In genomic region chr4:8606476-8606875, GRCh38 we compare ENCODE assay signal across 2 cellular contexts.
A peak's percentile ranks its signal among the peaks of the same experiment; 100 is the strongest.
TF ChIP-seq lines count a peak whose summit lies in the region.

No MANE protein-coding gene starts in this region.

TF ChIP-seq in HEK293, 187 proteins besides CTCF, POLR2A, EP300 and RAD21:
- TF ChIP-seq KLF7 (tag by site-specific recombination; IDR thresholded peaks at IDR 0.05; ENCODE audit: borderline replicate concordance) (no peak), ZNF623 (tag by site-specific recombination; IDR thresholded peaks at IDR 0.05) (no peak), GLIS1 (tag by site-specific recombination; IDR thresholded peaks at IDR 0.05) (peak; percentile 2; the same call in 1 of the 2 replicates), ZNF391 (tag by site-specific recombination; IDR thresholded peaks at IDR 0.05; ENCODE audit: borderline replicate concordance, low read depth) (no peak), ZNF10 (tag by site-specific recombination; IDR thresholded peaks at IDR 0.05) (no peak), ZSCAN4 (tag by site-specific recombination; IDR thresholded peaks at IDR 0.05) (no peak), SCRT2 (tag by site-specific recombination; IDR thresholded peaks at IDR 0.05) (0 out of 2 replicates have a peak, but pooled peaks have one; percentile 2), GLIS2 (tag by site-specific recombination; IDR thresholded peaks at IDR 0.05) (peak; percentile 53)

TF ChIP-seq in H1, 55 proteins besides CTCF, POLR2A, EP300 and RAD21:
- TF ChIP-seq HDAC6 (IDR thresholded peaks at IDR 0.05; ENCODE audit: low read depth, low read length) (no peak), SAP30 (IDR thresholded peaks at IDR 0.05; ENCODE audit: insufficient read depth, insufficient replicate concordance, low read length) (no peak), TCF12 (IDR thresholded peaks at IDR 0.05; ENCODE audit: low read depth, low read length) (no peak), POLR2AphosphoS5 (IDR thresholded peaks at IDR 0.05; ENCODE audit: low read depth, low read length) (0 out of 2 replicates have a peak, but pooled peaks have one; percentile 7), BCL11A (IDR thresholded peaks at IDR 0.05; ENCODE audit: low read depth in 2 of 2, low read length in 2 of 2) (no peak)
TF ChIP-seq in H1: peak in this region for 1.
